ENCODE assay signal across 17 cellular contexts in genomic region chr11:33027233-33027632, GRCh38.
"Had no signal": no experiment of that assay in that cellular context is flagged by ENCODE, and none has a peak within 500 bp of the region (broad histone marks: within the 10 kb centered on the region; RNA-seq: fewer than 3 reads in every experiment).

No MANE protein-coding gene starts in this region.

- H3K4me3 Mint-ChIP-seq: effector memory CD8-positive, alpha-beta T cell; naive B cell; nephron; stimulated activated naive B cell treated with anti-CD40 and anti-IgM and Interleukin-4, amounts not matched to agents 10 μg/mL and 1 μg/mL and 100 μg/mL, for 72 hours; stimulated activated naive CD8-positive, alpha-beta T cell treated with anti-CD3 and anti-CD28 coated beads, Interleukin-15, amount 100 ng/mL, for 72 hours had no signal

- H3K36me3 Mint-ChIP-seq: naive B cell; stimulated activated naive B cell treated with anti-CD40 and anti-IgM and Interleukin-4, amounts not matched to agents 10 μg/mL and 1 μg/mL and 100 μg/mL, for 72 hours had no signal

- H3K9me3 Mint-ChIP-seq: effector memory CD8-positive, alpha-beta T cell; naive B cell; nephron; stimulated activated naive B cell treated with anti-CD40 and anti-IgM and Interleukin-4, amounts not matched to agents 10 μg/mL and 1 μg/mL and 100 μg/mL, for 72 hours; stimulated activated naive CD8-positive, alpha-beta T cell treated with anti-CD3 and anti-CD28 coated beads, Interleukin-15, amount 100 ng/mL, for 72 hours had no signal

- H3K27me3 Mint-ChIP-seq: stimulated activated naive B cell treated with anti-CD40 and anti-IgM and Interleukin-4, amounts not matched to agents 10 μg/mL and 1 μg/mL and 100 μg/mL, for 72 hours; stimulated activated naive CD8-positive, alpha-beta T cell treated with anti-CD3 and anti-CD28 coated beads, Interleukin-15, amount 100 ng/mL, for 72 hours had no signal

- H3K27ac Mint-ChIP-seq: effector memory CD8-positive, alpha-beta T cell; naive B cell; nephron; stimulated activated naive B cell treated with anti-CD40 and anti-IgM and Interleukin-4, amounts not matched to agents 10 μg/mL and 1 μg/mL and 100 μg/mL, for 72 hours; stimulated activated naive CD8-positive, alpha-beta T cell treated with anti-CD3 and anti-CD28 coated beads, Interleukin-15, amount 100 ng/mL, for 72 hours had no signal

- H3K27ac ChIP-seq: epithelial cell of prostate, esophagus squamous epithelium, foreskin keratinocyte, psoas muscle, right lobe of liver, thoracic aorta, transverse colon had no signal

- ATAC-seq: effector memory CD8-positive, alpha-beta T cell; foreskin keratinocyte; psoas muscle; right lobe of liver; stimulated activated naive B cell treated with anti-CD40 and anti-IgM and Interleukin-4, amounts not matched to agents 10 μg/mL and 1 μg/mL and 100 μg/mL, for 72 hours; stimulated activated naive CD8-positive, alpha-beta T cell treated with anti-CD3 and anti-CD28 coated beads, Interleukin-15, amount 100 ng/mL, for 72 hours had no signal

- H3K4me1 Mint-ChIP-seq: naive B cell; stimulated activated naive B cell treated with anti-CD40 and anti-IgM and Interleukin-4, amounts not matched to agents 10 μg/mL and 1 μg/mL and 100 μg/mL, for 72 hours had no signal

- DNase-seq: effector memory CD8-positive, alpha-beta T cell; esophagus squamous epithelium; foreskin keratinocyte; mesendoderm; naive B cell; occipital lobe; psoas muscle; retina; right lobe of liver; stimulated activated CD4-positive, alpha-beta T cell treated with anti-CD3 and anti-CD28 coated beads, Interleukin-2, amount 100 ng/mL, for 24 hours; stimulated activated CD4-positive, alpha-beta T cell treated with anti-CD3 and anti-CD28 coated beads, Interleukin-4, amount 100 ng/mL, for 4 hours; stimulated activated naive B cell treated with anti-CD40 and anti-IgM and Interleukin-4, amounts not matched to agents 10 μg/mL and 1 μg/mL and 100 μg/mL, for 72 hours; stimulated activated naive CD8-positive, alpha-beta T cell treated with anti-CD3 and anti-CD28 coated beads, Interleukin-15, amount 100 ng/mL, for 72 hours; transverse colon had no signal

- H3K27me3 ChIP-seq: esophagus squamous epithelium, foreskin keratinocyte, right lobe of liver, transverse colon had no signal
